In genomic region chr11:8196749-8197148, GRCh38 we compare ENCODE assay signal across 19 cellular contexts.
"Had no signal": no experiment of that assay in that cellular context is flagged by ENCODE, and none has a peak within 500 bp of the region (broad histone marks: within the 10 kb centered on the region; RNA-seq: fewer than 3 reads in every experiment).

No MANE protein-coding gene starts in this region.

- DNase-seq: activated CD4-positive, alpha-beta T cell treated with anti-CD3 and anti-CD28 coated beads for 4 hours; activated CD8-positive, alpha-beta memory T cell treated with anti-CD3 and anti-CD28 coated beads, Interleukin-2, amount 50 U/mL, for 48 hours; activated CD8-positive, alpha-beta T cell treated with anti-CD3 and anti-CD28 coated beads for 36 hours; activated effector memory CD4-positive, alpha-beta T cell treated with Interleukin-2 at 50 U/mL for 16 hours; activated naive CD4-positive, alpha-beta T cell; activated T-cell treated with anti-CD3 and anti-CD28 coated beads, Interleukin-2, amount 50 U/mL, for 24 hours; aorta; MG63; MV-4-11; NCI-H1092 treated with DMSO at 0.1 percent for 48 hours; NCI-H1417 treated with DMSO at 0.1 percent for 48 hours; NCI-H1694; NCI-H2029; NCI-H2107; NCI-H446; NCI-H524 treated with DMSO at 0.1 percent for 48 hours; PC-9; SHP77 treated with DMSO at 0.1 percent for 48 hours had no signal

- ATAC-seq: activated CD4-positive, CD25-positive, alpha-beta regulatory T cell treated with anti-CD3 and anti-CD28 coated beads, Interleukin-2, amount 50 U/mL, for 24 hours; activated CD8-positive, alpha-beta T cell treated with anti-CD3 and anti-CD28 coated beads for 36 hours had no signal

- H3K4me3 ChIP-seq: MG63, PC-9 had no signal
